ENCODE assay signal across 28 cellular contexts in the genomic region with DNA sequence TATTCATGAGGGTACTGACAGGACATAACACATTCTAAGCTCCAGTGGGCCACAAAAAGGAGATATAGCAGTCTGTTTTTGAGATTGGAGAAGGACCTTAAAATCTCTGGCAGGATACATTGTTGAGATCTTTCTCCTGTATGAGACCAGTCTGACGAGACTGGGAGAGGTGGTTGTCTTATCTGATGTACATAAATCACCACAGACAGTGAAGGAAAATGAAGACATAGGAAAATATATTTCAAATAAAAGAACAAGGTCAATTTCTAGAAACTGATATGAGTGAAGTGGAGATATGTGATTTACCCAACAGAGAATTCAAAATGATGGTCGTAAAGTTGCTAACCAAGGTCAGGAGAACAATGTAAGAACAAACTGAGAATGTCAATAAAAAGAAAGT.
"Had no signal": no experiment of that assay in that cellular context is flagged by ENCODE, and none has a peak within 500 bp of the region (broad histone marks: within the 10 kb centered on the region; RNA-seq: fewer than 3 reads in every experiment).

No MANE protein-coding gene starts in this region.

- H3K4me3 ChIP-seq: stomach, testis, thoracic aorta, thyroid gland, tibial artery, tibial nerve, transverse colon, upper lobe of left lung, upper lobe of right lung, uterus, vagina had no signal

- H3K9me3 ChIP-seq: testis, thoracic aorta, thyroid gland, upper lobe of left lung, upper lobe of right lung, uterus, vagina had no signal

- DNase-seq: stimulated activated CD4-positive, alpha-beta T cell treated with anti-CD3 and anti-CD28 coated beads, Interleukin-2, amount 100 ng/mL, for 48 hours; stimulated activated CD4-positive, alpha-beta T cell treated with anti-CD3 and anti-CD28 coated beads, Interleukin-4, amount 100 ng/mL, for 1 hour; stimulated activated CD4-positive, alpha-beta T cell treated with anti-CD3 and anti-CD28 coated beads, Interleukin-4, amount 100 ng/mL, for 24 hours; stimulated activated CD4-positive, alpha-beta T cell treated with anti-CD3 and anti-CD28 coated beads, Interleukin-4, amount 100 ng/mL, for 4 hours; stimulated activated CD8-positive, alpha-beta memory T cell treated with anti-CD3 and anti-CD28 coated beads, Interleukin-4, amount 100 ng/mL, for 48 hours; stimulated activated naive B cell treated with anti-CD40 and anti-IgM and Interleukin-4, amounts not matched to agents 10 μg/mL and 1 μg/mL and 100 μg/mL, for 72 hours; stimulated activated naive CD4-positive, alpha-beta T cell; stimulated activated naive CD4-positive, alpha-beta T cell treated with Interleukin-2 at 50 U/mL for 16 hours; stimulated activated naive CD8-positive, alpha-beta T cell treated with anti-CD3 and anti-CD28 coated beads, Interleukin-15, amount 100 ng/mL, for 72 hours; stimulated activated naive CD8-positive, alpha-beta T cell treated with anti-CD3 and anti-CD28 coated beads, Interleukin-15, Interleukin-2, amounts not matched to agents 100 U/mL and 50 U/mL, for 24 hours; stomach; substantia nigra; testis; thyroid gland; tibial artery; transverse colon; trophoblast cell; upper lobe of left lung; upper lobe of right lung; uterus had no signal

- H3K36me3 ChIP-seq: stomach, thoracic aorta, thyroid gland, tibial artery, tibial nerve, transverse colon, upper lobe of left lung, upper lobe of right lung, uterus, vagina had no signal

- FAIRE-seq: urothelium cell line had no signal

- ATAC-seq: stimulated activated effector memory CD8-positive, alpha-beta T cell treated with anti-CD3 and anti-CD28 coated beads, Interleukin-12 subunit alpha, Interleukin-12 subunit beta, amount 100 ng/mL, for 72 hours; stimulated activated memory B cell treated with anti-CD40 and anti-IgM and Interleukin-4, amounts not matched to agents 10 μg/mL and 1 μg/mL and 100 μg/mL, for 72 hours; stimulated activated naive B cell treated with anti-CD40 and anti-IgM and Interleukin-4, amounts not matched to agents 10 μg/mL and 1 μg/mL and 100 μg/mL, for 72 hours; stimulated activated naive CD8-positive, alpha-beta T cell treated with anti-CD3 and anti-CD28 coated beads, Interleukin-15, amount 100 ng/mL, for 72 hours; stimulated activated naive CD8-positive, alpha-beta T cell treated with anti-CD3 and anti-CD28 coated beads, Interleukin-15, Interleukin-2, amounts not matched to agents 100 U/mL and 50 U/mL, for 24 hours; upper lobe of right lung had no signal

- H3K4me1 ChIP-seq: stomach, testis, thyroid gland, tibial artery, tibial nerve, transverse colon, upper lobe of left lung, upper lobe of right lung, uterus, vagina had no signal

- H3K27ac Mint-ChIP-seq: stimulated activated effector memory CD8-positive, alpha-beta T cell treated with anti-CD3 and anti-CD28 coated beads, Interleukin-12 subunit alpha, Interleukin-12 subunit beta, amount 100 ng/mL, for 72 hours; stimulated activated memory B cell treated with anti-CD40 and anti-IgM and Interleukin-4, amounts not matched to agents 10 μg/mL and 1 μg/mL and 100 μg/mL, for 72 hours; stimulated activated naive B cell treated with anti-CD40 and anti-IgM and Interleukin-4, amounts not matched to agents 10 μg/mL and 1 μg/mL and 100 μg/mL, for 72 hours; stimulated activated naive CD8-positive, alpha-beta T cell treated with anti-CD3 and anti-CD28 coated beads, Interleukin-15, amount 100 ng/mL, for 72 hours; stimulated activated naive CD8-positive, alpha-beta T cell treated with anti-CD3 and anti-CD28 coated beads, Interleukin-15, Interleukin-2, amounts not matched to agents 100 ng/mL and 50 ng/mL, for 24 hours; type B pancreatic cell had no signal

- H3K27me3 ChIP-seq: testis, thyroid gland, tibial artery, tibial nerve, transverse colon, upper lobe of left lung, upper lobe of right lung, uterus, vagina had no signal

- H3K27ac ChIP-seq: stomach, testis, thoracic aorta, thyroid gland, tibial artery, tibial nerve, transverse colon, upper lobe of left lung, upper lobe of right lung, uterus, vagina had no signal

- H3K4me3 Mint-ChIP-seq: stimulated activated effector memory CD8-positive, alpha-beta T cell treated with anti-CD3 and anti-CD28 coated beads, Interleukin-12 subunit alpha, Interleukin-12 subunit beta, amount 100 ng/mL, for 72 hours; stimulated activated memory B cell treated with anti-CD40 and anti-IgM and Interleukin-4, amounts not matched to agents 10 μg/mL and 1 μg/mL and 100 μg/mL, for 72 hours; stimulated activated naive B cell treated with anti-CD40 and anti-IgM and Interleukin-4, amounts not matched to agents 10 μg/mL and 1 μg/mL and 100 μg/mL, for 72 hours; stimulated activated naive CD8-positive, alpha-beta T cell treated with anti-CD3 and anti-CD28 coated beads, Interleukin-15, amount 100 ng/mL, for 72 hours; stimulated activated naive CD8-positive, alpha-beta T cell treated with anti-CD3 and anti-CD28 coated beads, Interleukin-15, Interleukin-2, amounts not matched to agents 100 ng/mL and 50 ng/mL, for 24 hours; type B pancreatic cell had no signal

- H3K4me1 Mint-ChIP-seq: stimulated activated effector memory CD8-positive, alpha-beta T cell treated with anti-CD3 and anti-CD28 coated beads, Interleukin-12 subunit alpha, Interleukin-12 subunit beta, amount 100 ng/mL, for 72 hours; stimulated activated memory B cell treated with anti-CD40 and anti-IgM and Interleukin-4, amounts not matched to agents 10 μg/mL and 1 μg/mL and 100 μg/mL, for 72 hours; stimulated activated naive B cell treated with anti-CD40 and anti-IgM and Interleukin-4, amounts not matched to agents 10 μg/mL and 1 μg/mL and 100 μg/mL, for 72 hours; stimulated activated naive CD8-positive, alpha-beta T cell treated with anti-CD3 and anti-CD28 coated beads, Interleukin-15, amount 100 ng/mL, for 72 hours had no signal

- H3K36me3 Mint-ChIP-seq: stimulated activated effector memory CD8-positive, alpha-beta T cell treated with anti-CD3 and anti-CD28 coated beads, Interleukin-12 subunit alpha, Interleukin-12 subunit beta, amount 100 ng/mL, for 72 hours; type B pancreatic cell had no signal
